ENCODE assay signal across 23 cellular contexts in genomic region chr2:239476029-239476756, GRCh38.
"Had no signal": no experiment of that assay in that cellular context is flagged by ENCODE, and none has a peak within 500 bp of the region (broad histone marks: within the 10 kb centered on the region; RNA-seq: fewer than 3 reads in every experiment).

No MANE protein-coding gene starts in this region.

- H3K4me1 Mint-ChIP-seq: activated CD4-positive, alpha-beta memory T cell treated with anti-CD3 and anti-CD28 coated beads, Interleukin-2, amount 10 ng/mL, durations not matched to agents 7 days and 5 days; activated CD4-positive, alpha-beta T cell treated with anti-CD3 and anti-CD28 coated beads, Interleukin-2, amount 10 ng/mL, durations not matched to agents 24 days and 14 days; mesothelial cell of epicardium; neural progenitor cell; stimulated activated naive CD8-positive, alpha-beta T cell treated with anti-CD3 and anti-CD28 coated beads, Interleukin-15, amount 100 ng/mL, for 72 hours had no signal

- H3K9ac ChIP-seq: neural progenitor cell had no signal

- H2AFZ ChIP-seq: neural progenitor cell had no signal

- H3K4me1 ChIP-seq: body of pancreas, left lung, neural progenitor cell, psoas muscle, suprapubic skin, tibial nerve had no signal

- DNase-seq: activated CD4-positive, alpha-beta memory T cell treated with anti-CD3 and anti-CD28 coated beads, Interleukin-2, amount 10 ng/mL, durations not matched to agents 7 days and 5 days; activated CD4-positive, alpha-beta T cell treated with anti-CD3 and anti-CD28 coated beads, Interleukin-2, amount 10 ng/mL, durations not matched to agents 24 days and 14 days; activated gamma-delta T cell; activated naive CD4-positive, alpha-beta T cell treated with anti-CD3 and anti-CD28 coated beads, Interleukin-2, amount 50 U/mL, for 16 hours; anterior cingulate cortex; body of pancreas; dermis blood vessel endothelial cell; effector CD8-positive, alpha-beta T cell; erythroblast; foreskin fibroblast; mammary epithelial cell; psoas muscle; stimulated activated CD4-positive, alpha-beta T cell treated with anti-CD3 and anti-CD28 coated beads, Interleukin-1b, Interleukin-23, amount 100 ng/mL, for 48 hours; stimulated activated naive CD8-positive, alpha-beta T cell treated with anti-CD3 and anti-CD28 coated beads, Interleukin-15, amount 100 ng/mL, for 72 hours had no signal

- H3K36me3 Mint-ChIP-seq: mesothelial cell of epicardium; naive thymus-derived CD8-positive, alpha-beta T cell; neural progenitor cell had no signal

- H3K27ac ChIP-seq: body of pancreas, left lung, neural progenitor cell, psoas muscle, suprapubic skin, tibial nerve had no signal

- H3K9me3 Mint-ChIP-seq: activated CD4-positive, alpha-beta memory T cell treated with anti-CD3 and anti-CD28 coated beads, Interleukin-2, amount 10 ng/mL, durations not matched to agents 7 days and 5 days; activated CD4-positive, alpha-beta T cell treated with anti-CD3 and anti-CD28 coated beads, Interleukin-2, amount 10 ng/mL, durations not matched to agents 24 days and 14 days; activated T-helper 1 cell treated with anti-CD3 and anti-CD28 coated beads, Interleukin-12 subunit alpha, Interleukin-12 subunit beta, Interleukin-2, Interleukin-4 antibody, amounts not matched to agents 30 ng/mL and 10 ng/mL and 1 ng/mL, durations not matched to agents 14 hours and 24 hours and 36 hours; mesothelial cell of epicardium; naive thymus-derived CD8-positive, alpha-beta T cell; stimulated activated naive CD8-positive, alpha-beta T cell treated with anti-CD3 and anti-CD28 coated beads, Interleukin-15, amount 100 ng/mL, for 72 hours had no signal

- H3K4me2 ChIP-seq: neural progenitor cell had no signal

- H3K27ac Mint-ChIP-seq: activated CD4-positive, alpha-beta memory T cell treated with anti-CD3 and anti-CD28 coated beads, Interleukin-2, amount 10 ng/mL, durations not matched to agents 7 days and 5 days; activated CD4-positive, alpha-beta T cell treated with anti-CD3 and anti-CD28 coated beads, Interleukin-2, amount 10 ng/mL, durations not matched to agents 24 days and 14 days; activated T-helper 1 cell treated with anti-CD3 and anti-CD28 coated beads, Interleukin-12 subunit alpha, Interleukin-12 subunit beta, Interleukin-2, Interleukin-4 antibody, amounts not matched to agents 30 ng/mL and 10 ng/mL and 1 ng/mL, durations not matched to agents 14 hours and 24 hours and 36 hours; mesothelial cell of epicardium; naive thymus-derived CD8-positive, alpha-beta T cell; neural progenitor cell; stimulated activated naive CD8-positive, alpha-beta T cell treated with anti-CD3 and anti-CD28 coated beads, Interleukin-15, amount 100 ng/mL, for 72 hours had no signal

- H3K27me3 Mint-ChIP-seq: stimulated activated naive CD8-positive, alpha-beta T cell treated with anti-CD3 and anti-CD28 coated beads, Interleukin-15, amount 100 ng/mL, for 72 hours had no signal

- H3K4me3 ChIP-seq: body of pancreas, left lung, neural progenitor cell, psoas muscle, suprapubic skin, tibial nerve had no signal

- H3K36me3 ChIP-seq: left lung, neural progenitor cell, suprapubic skin, tibial nerve had no signal

- H3K9me3 ChIP-seq: body of pancreas, left lung, psoas muscle, suprapubic skin, tibial nerve had no signal

- H3K4me3 Mint-ChIP-seq: activated CD4-positive, alpha-beta memory T cell treated with anti-CD3 and anti-CD28 coated beads, Interleukin-2, amount 10 ng/mL, durations not matched to agents 7 days and 5 days; activated CD4-positive, alpha-beta T cell treated with anti-CD3 and anti-CD28 coated beads, Interleukin-2, amount 10 ng/mL, durations not matched to agents 24 days and 14 days; activated T-helper 1 cell treated with anti-CD3 and anti-CD28 coated beads, Interleukin-12 subunit alpha, Interleukin-12 subunit beta, Interleukin-2, Interleukin-4 antibody, amounts not matched to agents 30 ng/mL and 10 ng/mL and 1 ng/mL, durations not matched to agents 14 hours and 24 hours and 36 hours; mesothelial cell of epicardium; naive thymus-derived CD8-positive, alpha-beta T cell; neural progenitor cell; stimulated activated naive CD8-positive, alpha-beta T cell treated with anti-CD3 and anti-CD28 coated beads, Interleukin-15, amount 100 ng/mL, for 72 hours had no signal

- H3K27me3 ChIP-seq: body of pancreas, left lung, neural progenitor cell, suprapubic skin, tibial nerve had no signal

- ATAC-seq: activated CD4-positive, CD25-positive, alpha-beta regulatory T cell treated with anti-CD3 and anti-CD28 coated beads, Interleukin-2, amount 50 U/mL, for 24 hours; body of pancreas; left lung; naive thymus-derived CD8-positive, alpha-beta T cell; right cardiac atrium; stimulated activated naive CD8-positive, alpha-beta T cell treated with anti-CD3 and anti-CD28 coated beads, Interleukin-15, amount 100 ng/mL, for 72 hours had no signal
